27 cellular contexts compared by ENCODE assay signal in genomic region chr11:72305077-72305476, GRCh38.
"Had no signal": no experiment of that assay in that cellular context is flagged by ENCODE, and none has a peak within 500 bp of the region (broad histone marks: within the 10 kb centered on the region; RNA-seq: fewer than 3 reads in every experiment).

No MANE protein-coding gene starts in this region.

- H3K4me3 ChIP-seq: adrenal gland, body of pancreas, colonic mucosa, heart left ventricle had no signal

- H3K27me3 ChIP-seq: adrenal gland, body of pancreas, colonic mucosa, heart left ventricle had no signal

- DNase-seq: activated CD4-positive, alpha-beta memory T cell treated with anti-CD3 and anti-CD28 coated beads for 36 hours; activated CD4-positive, alpha-beta T cell treated with anti-CD3 and anti-CD28 coated beads for 36 hours; activated CD4-positive, alpha-beta T cell treated with anti-CD3 and anti-CD28 coated beads, Interleukin-2, amount 10 ng/mL, durations not matched to agents 24 days and 14 days; activated CD4-positive, CD25-positive, alpha-beta regulatory T cell; activated CD4-positive, CD25-positive, alpha-beta regulatory T cell treated with anti-CD3 and anti-CD28 coated beads, Interleukin-2, amount 50 U/mL, for 72 hours; activated CD8-positive, alpha-beta memory T cell treated with anti-CD3 and anti-CD28 coated beads, Interleukin-2, amount 10 ng/mL, durations not matched to agents 7 days and 5 days; activated CD8-positive, alpha-beta memory T cell treated with anti-CD3 and anti-CD28 coated beads, Interleukin-2, amount 50 U/mL, for 4 hours; activated CD8-positive, alpha-beta T cell treated with anti-CD3 and anti-CD28 coated beads, Interleukin-2, amount 10 ng/mL, durations not matched to agents 7 days and 5 days; activated effector memory CD4-positive, alpha-beta T cell treated with anti-CD3 and anti-CD28 coated beads, Interleukin-2, amount 50 U/mL, for 16 hours; activated naive CD4-positive, alpha-beta T cell treated with anti-CD3 and anti-CD28 coated beads for 36 hours; activated naive CD8-positive, alpha-beta T cell treated with anti-CD3 and anti-CD28 coated beads for 36 hours; activated naive CD8-positive, alpha-beta T cell treated with anti-CD3 and anti-CD28 coated beads, Interleukin-2, amount 50 U/mL, for 24 hours; activated T-cell treated with anti-CD3 and anti-CD28 coated beads, Interleukin-2, amount 50 U/mL, for 1 hour; activated T-cell treated with anti-CD3 and anti-CD28 coated beads, Interleukin-2, amount 50 U/mL, for 48 hours; amygdala; aorta; body of pancreas; cerebellar nuclear complex; colonic mucosa; effector CD8-positive, alpha-beta T cell; endodermal cell; foreskin fibroblast; glutamatergic neuron; heart left ventricle; T-helper 2 cell had no signal

- H3K36me3 ChIP-seq: colonic mucosa had no signal

- H3K9me3 ChIP-seq: adrenal gland, body of pancreas, colonic mucosa, heart left ventricle had no signal

- H3K27ac ChIP-seq: adrenal gland, body of pancreas, colonic mucosa, heart left ventricle had no signal

- ATAC-seq: activated CD4-positive, alpha-beta T cell treated with anti-CD3 and anti-CD28 coated beads for 36 hours; activated CD8-positive, alpha-beta memory T cell treated with anti-CD3 and anti-CD28 coated beads, Interleukin-2, amount 10 ng/mL, durations not matched to agents 7 days and 5 days; activated CD8-positive, alpha-beta T cell treated with anti-CD3 and anti-CD28 coated beads, Interleukin-2, amount 10 ng/mL, durations not matched to agents 7 days and 5 days; activated naive CD8-positive, alpha-beta T cell treated with anti-CD3 and anti-CD28 coated beads, Interleukin-2, amount 50 U/mL, for 24 hours; body of pancreas; esophagus mucosa; heart left ventricle had no signal

- H3K4me1 ChIP-seq: body of pancreas, colonic mucosa had no signal
